ENCODE assay signal across 1 cellular context in genomic region chr11:15976433-15977045, GRCh38.
TF ChIP-seq lines count a peak whose summit lies in the region.

No MANE protein-coding gene starts in this region.

TF ChIP-seq in SK-N-SH treated with all-trans-retinoic acid at 6 μM for 48 hours, 23 proteins besides CTCF, POLR2A, EP300 and RAD21 (continued from another document):
- TF ChIP-seq TSHZ2 (CRISPR knock-in tag; IDR thresholded peaks at IDR 0.05), result no peak
- TF ChIP-seq ISL1 (CRISPR knock-in tag; IDR thresholded peaks at IDR 0.05), result no peak
- no peak for TF ChIP-seq CREB5 (CRISPR knock-in tag; IDR thresholded peaks at IDR 0.05; ENCODE audit: low read depth)
- no peak for TF ChIP-seq CSRNP3 (CRISPR knock-in tag; IDR thresholded peaks at IDR 0.05)
- TF ChIP-seq POU6F1 (CRISPR knock-in tag; IDR thresholded peaks at IDR 0.05; ENCODE audit: borderline replicate concordance, low read depth), result no peak
- no peak for TF ChIP-seq TCF4 (CRISPR knock-in tag; IDR thresholded peaks at IDR 0.05; ENCODE audit: borderline replicate concordance)
- TF ChIP-seq ZFP3 (CRISPR knock-in tag; IDR thresholded peaks at IDR 0.05), result no peak
- TF ChIP-seq ZNF70 (CRISPR knock-in tag; IDR thresholded peaks at IDR 0.05), result no peak
